ENCODE assay signal across 8 cellular contexts in genomic region chr5:11997942-11998341, GRCh38.
"Had no signal": no experiment of that assay in that cellular context is flagged by ENCODE, and none has a peak within 500 bp of the region (broad histone marks: within the 10 kb centered on the region; RNA-seq: fewer than 3 reads in every experiment).

No MANE protein-coding gene starts in this region.

- ATAC-seq: GM12878 had no signal

- FAIRE-seq: G401.6, GM12878, GM12891, GM12892, GM18507, GM19239 had no signal

- H3K4me3 ChIP-seq: GM12878 had no signal

- DNase-seq: GDM1, GF-D8 had no signal
